In the genomic region with DNA sequence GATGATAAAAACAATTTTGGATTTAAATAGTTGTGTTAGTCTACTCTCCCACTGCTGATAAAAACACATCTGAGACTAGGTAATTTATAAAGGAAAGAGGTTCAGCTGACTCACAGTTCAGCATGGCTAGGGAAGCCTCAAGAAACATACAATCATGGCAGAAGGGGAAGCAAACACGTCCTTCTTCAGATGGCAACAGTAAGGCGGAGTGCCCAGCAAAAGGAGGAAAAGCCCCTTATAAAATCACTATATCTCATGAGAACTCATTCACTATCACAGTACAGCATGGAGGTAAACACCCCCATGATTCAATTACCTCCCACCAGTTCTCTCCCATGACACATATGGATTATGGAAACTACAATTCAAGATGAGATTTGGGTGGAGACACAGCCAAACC, we compare ENCODE assay signal across 1 cellular context.
TF ChIP-seq lines count a peak whose summit lies in the region.

No MANE protein-coding gene starts in this region.

TF ChIP-seq in K562, 482 proteins besides CTCF, POLR2A, EP300 and RAD21 (continued from another document):
- TF ChIP-seq, protein P1, sequence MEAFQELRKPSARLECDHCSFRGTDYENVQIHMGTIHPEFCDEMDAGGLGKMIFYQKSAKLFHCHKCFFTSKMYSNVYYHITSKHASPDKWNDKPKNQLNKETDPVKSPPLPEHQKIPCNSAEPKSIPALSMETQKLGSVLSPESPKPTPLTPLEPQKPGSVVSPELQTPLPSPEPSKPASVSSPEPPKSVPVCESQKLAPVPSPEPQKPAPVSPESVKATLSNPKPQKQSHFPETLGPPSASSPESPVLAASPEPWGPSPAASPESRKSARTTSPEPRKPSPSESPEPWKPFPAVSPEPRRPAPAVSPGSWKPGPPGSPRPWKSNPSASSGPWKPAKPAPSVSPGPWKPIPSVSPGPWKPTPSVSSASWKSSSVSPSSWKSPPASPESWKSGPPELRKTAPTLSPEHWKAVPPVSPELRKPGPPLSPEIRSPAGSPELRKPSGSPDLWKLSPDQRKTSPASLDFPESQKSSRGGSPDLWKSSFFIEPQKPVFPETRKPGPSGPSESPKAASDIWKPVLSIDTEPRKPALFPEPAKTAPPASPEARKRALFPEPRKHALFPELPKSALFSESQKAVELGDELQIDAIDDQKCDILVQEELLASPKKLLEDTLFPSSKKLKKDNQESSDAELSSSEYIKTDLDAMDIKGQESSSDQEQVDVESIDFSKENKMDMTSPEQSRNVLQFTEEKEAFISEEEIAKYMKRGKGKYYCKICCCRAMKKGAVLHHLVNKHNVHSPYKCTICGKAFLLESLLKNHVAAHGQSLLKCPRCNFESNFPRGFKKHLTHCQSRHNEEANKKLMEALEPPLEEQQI (IDR thresholded peaks at IDR 0.05) = no peak
- TF ChIP-seq MYC (IDR thresholded peaks at IDR 0.05; ENCODE audit: low read depth, low read length) (no peak), MYC (CRISPR knock-in tag; IDR thresholded peaks at IDR 0.05; ENCODE audit: borderline replicate concordance, low read depth) (no peak), OTX1 (CRISPR knock-in tag; IDR thresholded peaks at IDR 0.05) (no peak), RHOXF2B (CRISPR knock-in tag; conservative IDR thresholded peaks at IDR 0.05) (no peak), ZNF197 (CRISPR knock-in tag; IDR thresholded peaks at IDR 0.05; ENCODE audit: low read depth) (no peak), CCNT2 (IDR thresholded peaks at IDR 0.05; ENCODE audit: borderline replicate concordance, extremely low read depth, insufficient read length, low read depth, low read length) (no peak), KHSRP (IDR thresholded peaks at IDR 0.05) (no peak), ZNF717 (CRISPR knock-in tag; IDR thresholded peaks at IDR 0.05) (no peak), ATF1 (CRISPR knock-in tag; IDR thresholded peaks at IDR 0.05) (no peak), ATF1 (tag; IDR thresholded peaks at IDR 0.05) (no peak), KDM2B (CRISPR knock-in tag; IDR thresholded peaks at IDR 0.05) (no peak), DDX20 (tag; IDR thresholded peaks at IDR 0.05; ENCODE audit: low read depth) (no peak)
- TF ChIP-seq, protein P2, sequence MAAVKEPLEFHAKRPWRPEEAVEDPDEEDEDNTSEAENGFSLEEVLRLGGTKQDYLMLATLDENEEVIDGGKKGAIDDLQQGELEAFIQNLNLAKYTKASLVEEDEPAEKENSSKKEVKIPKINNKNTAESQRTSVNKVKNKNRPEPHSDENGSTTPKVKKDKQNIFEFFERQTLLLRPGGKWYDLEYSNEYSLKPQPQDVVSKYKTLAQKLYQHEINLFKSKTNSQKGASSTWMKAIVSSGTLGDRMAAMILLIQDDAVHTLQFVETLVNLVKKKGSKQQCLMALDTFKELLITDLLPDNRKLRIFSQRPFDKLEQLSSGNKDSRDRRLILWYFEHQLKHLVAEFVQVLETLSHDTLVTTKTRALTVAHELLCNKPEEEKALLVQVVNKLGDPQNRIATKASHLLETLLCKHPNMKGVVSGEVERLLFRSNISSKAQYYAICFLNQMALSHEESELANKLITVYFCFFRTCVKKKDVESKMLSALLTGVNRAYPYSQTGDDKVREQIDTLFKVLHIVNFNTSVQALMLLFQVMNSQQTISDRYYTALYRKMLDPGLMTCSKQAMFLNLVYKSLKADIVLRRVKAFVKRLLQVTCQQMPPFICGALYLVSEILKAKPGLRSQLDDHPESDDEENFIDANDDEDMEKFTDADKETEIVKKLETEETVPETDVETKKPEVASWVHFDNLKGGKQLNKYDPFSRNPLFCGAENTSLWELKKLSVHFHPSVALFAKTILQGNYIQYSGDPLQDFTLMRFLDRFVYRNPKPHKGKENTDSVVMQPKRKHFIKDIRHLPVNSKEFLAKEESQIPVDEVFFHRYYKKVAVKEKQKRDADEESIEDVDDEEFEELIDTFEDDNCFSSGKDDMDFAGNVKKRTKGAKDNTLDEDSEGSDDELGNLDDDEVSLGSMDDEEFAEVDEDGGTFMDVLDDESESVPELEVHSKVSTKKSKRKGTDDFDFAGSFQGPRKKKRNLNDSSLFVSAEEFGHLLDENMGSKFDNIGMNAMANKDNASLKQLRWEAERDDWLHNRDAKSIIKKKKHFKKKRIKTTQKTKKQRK (IDR thresholded peaks at IDR 0.05; ENCODE audit: borderline replicate concordance, low read depth, low read length) = no peak
- TF ChIP-seq, protein P3, sequence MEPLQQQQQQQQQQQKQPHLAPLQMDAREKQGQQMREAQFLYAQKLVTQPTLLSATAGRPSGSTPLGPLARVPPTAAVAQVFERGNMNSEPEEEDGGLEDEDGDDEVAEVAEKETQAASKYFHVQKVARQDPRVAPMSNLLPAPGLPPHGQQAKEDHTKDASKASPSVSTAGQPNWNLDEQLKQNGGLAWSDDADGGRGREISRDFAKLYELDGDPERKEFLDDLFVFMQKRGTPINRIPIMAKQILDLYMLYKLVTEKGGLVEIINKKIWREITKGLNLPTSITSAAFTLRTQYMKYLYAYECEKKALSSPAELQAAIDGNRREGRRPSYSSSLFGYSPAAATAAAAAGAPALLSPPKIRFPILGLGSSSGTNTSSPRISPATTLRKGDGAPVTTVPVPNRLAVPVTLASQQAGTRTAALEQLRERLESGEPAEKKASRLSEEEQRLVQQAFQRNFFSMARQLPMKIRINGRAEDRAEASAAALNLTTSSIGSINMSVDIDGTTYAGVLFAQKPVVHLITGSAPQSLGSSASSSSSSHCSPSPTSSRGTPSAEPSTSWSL (CRISPR knock-in tag; IDR thresholded peaks at IDR 0.05; ENCODE audit: borderline replicate concordance) = no peak
- TF ChIP-seq, protein P4, sequence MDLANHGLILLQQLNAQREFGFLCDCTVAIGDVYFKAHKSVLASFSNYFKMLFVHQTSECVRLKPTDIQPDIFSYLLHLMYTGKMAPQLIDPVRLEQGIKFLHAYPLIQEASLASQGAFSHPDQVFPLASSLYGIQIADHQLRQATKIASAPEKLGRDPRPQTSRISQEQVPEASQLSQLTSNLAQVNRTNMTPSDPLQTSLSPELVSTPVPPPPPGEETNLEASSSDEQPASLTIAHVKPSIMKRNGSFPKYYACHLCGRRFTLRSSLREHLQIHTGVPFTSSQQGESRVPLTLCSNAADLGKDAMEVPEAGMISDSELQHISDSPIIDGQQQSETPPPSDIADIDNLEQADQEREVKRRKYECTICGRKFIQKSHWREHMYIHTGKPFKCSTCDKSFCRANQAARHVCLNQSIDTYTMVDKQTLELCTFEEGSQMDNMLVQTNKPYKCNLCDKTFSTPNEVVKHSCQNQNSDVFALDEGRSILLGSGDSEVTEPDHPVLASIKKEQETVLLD (IDR thresholded peaks at IDR 0.05) = no peak
- TF ChIP-seq, protein P5, sequence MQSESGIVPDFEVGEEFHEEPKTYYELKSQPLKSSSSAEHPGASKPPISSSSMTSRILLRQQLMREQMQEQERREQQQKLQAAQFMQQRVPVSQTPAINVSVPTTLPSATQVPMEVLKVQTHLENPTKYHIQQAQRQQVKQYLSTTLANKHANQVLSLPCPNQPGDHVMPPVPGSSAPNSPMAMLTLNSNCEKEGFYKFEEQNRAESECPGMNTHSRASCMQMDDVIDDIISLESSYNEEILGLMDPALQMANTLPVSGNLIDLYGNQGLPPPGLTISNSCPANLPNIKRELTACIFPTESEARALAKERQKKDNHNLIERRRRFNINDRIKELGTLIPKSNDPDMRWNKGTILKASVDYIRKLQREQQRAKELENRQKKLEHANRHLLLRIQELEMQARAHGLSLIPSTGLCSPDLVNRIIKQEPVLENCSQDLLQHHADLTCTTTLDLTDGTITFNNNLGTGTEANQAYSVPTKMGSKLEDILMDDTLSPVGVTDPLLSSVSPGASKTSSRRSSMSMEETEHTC (IDR thresholded peaks at IDR 0.05) = no peak
